28 cellular contexts compared by ENCODE assay signal in the genomic region with DNA sequence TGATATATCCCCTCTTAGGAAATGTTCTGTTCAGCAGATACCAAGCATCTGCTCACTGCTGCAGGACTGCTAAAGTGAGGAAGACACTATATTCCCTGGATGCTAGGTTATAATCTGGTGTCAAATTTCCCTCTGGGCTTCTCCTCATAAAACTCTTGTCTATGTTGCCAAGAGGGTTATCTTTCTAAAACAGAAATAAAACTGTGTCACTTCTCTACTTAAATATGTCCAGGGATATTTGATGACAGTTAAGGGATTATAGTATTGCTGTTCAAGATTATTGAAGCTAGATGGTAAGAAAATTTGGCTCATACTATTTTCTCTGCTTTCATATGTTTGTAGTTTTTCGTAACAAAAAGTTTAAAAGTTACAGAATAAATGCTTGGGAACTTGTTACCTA.
"Had no signal": no experiment of that assay in that cellular context is flagged by ENCODE, and none has a peak within 500 bp of the region (broad histone marks: within the 10 kb centered on the region; RNA-seq: fewer than 3 reads in every experiment).

No MANE protein-coding gene starts in this region.

- H3K4me1 ChIP-seq: esophagus muscularis mucosa, heart right ventricle, left lung, neural progenitor cell, parathyroid adenoma, right lobe of liver, suprapubic skin, transverse colon, upper lobe of right lung, uterus had no signal

- H3K36me3 ChIP-seq: uterus had no signal

- DNase-seq: dorsolateral prefrontal cortex; effector CD4-positive, alpha-beta T cell; endodermal cell; foreskin melanocyte; glutamatergic neuron; heart right ventricle; hippocampal formation; left cardiac atrium; left lung; mesenchymal stem cell; mucosa of descending colon; naive thymus-derived CD4-positive, alpha-beta T cell; right lobe of liver; stimulated activated CD4-positive, alpha-beta T cell treated with anti-CD3 and anti-CD28 coated beads, Interleukin-12 subunit alpha, Interleukin-12 subunit beta, amount 100 ng/mL, for 4 hours; stimulated activated CD4-positive, alpha-beta T cell treated with anti-CD3 and anti-CD28 coated beads, Interleukin-1b, Interleukin-23, amount 100 ng/mL, for 48 hours; stimulated activated CD4-positive, alpha-beta T cell treated with anti-CD3 and anti-CD28 coated beads, Interleukin-4, amount 100 ng/mL, for 1 hour; stimulated activated CD8-positive, alpha-beta memory T cell treated with anti-CD3 and anti-CD28 coated beads, Interleukin-4, amount 100 ng/mL, for 48 hours; stimulated activated naive CD4-positive, alpha-beta T cell; stimulated activated naive CD8-positive, alpha-beta T cell treated with anti-CD3 and anti-CD28 coated beads, Interleukin-15, amount 100 ng/mL, for 72 hours; transverse colon; upper lobe of right lung; uterus had no signal

- H3K79me2 ChIP-seq: parathyroid adenoma had no signal

- H3K27ac ChIP-seq: dorsolateral prefrontal cortex, esophagus muscularis mucosa, heart right ventricle, left lung, neural progenitor cell, parathyroid adenoma, right lobe of liver, suprapubic skin, transverse colon, upper lobe of right lung, uterus had no signal

- H3K4me3 ChIP-seq: dorsolateral prefrontal cortex, esophagus muscularis mucosa, heart right ventricle, left lung, mucosa of descending colon, neural progenitor cell, right lobe of liver, smooth muscle cell, suprapubic skin, transverse colon, upper lobe of right lung, uterus had no signal

- H3K9me3 ChIP-seq: esophagus muscularis mucosa, heart right ventricle, left lung, mucosa of descending colon, right lobe of liver, suprapubic skin, transverse colon, upper lobe of right lung, uterus had no signal

- ATAC-seq: heart right ventricle; left cardiac atrium; left lung; mucosa of descending colon; naive thymus-derived CD4-positive, alpha-beta T cell; right lobe of liver; stimulated activated naive CD8-positive, alpha-beta T cell treated with anti-CD3 and anti-CD28 coated beads, Interleukin-15, amount 100 ng/mL, for 72 hours; upper lobe of right lung had no signal

- FAIRE-seq: islet of Langerhans had no signal

- H2AFZ ChIP-seq: neural progenitor cell, parathyroid adenoma had no signal

- H3K4me2 ChIP-seq: neural progenitor cell, smooth muscle cell had no signal

- H3K9ac ChIP-seq: neural progenitor cell, parathyroid adenoma had no signal

- H3K27me3 ChIP-seq: dorsolateral prefrontal cortex, esophagus muscularis mucosa, heart right ventricle, left lung, neural progenitor cell, right lobe of liver, suprapubic skin, transverse colon, upper lobe of right lung, uterus had no signal
